In genomic region chr18:5512191-5512590, GRCh38 we compare ENCODE assay signal across 25 cellular contexts. TPM values are rescaled to one million over a fixed set of nuclear protein-coding genes. Genes with fewer than 3 reads are reported as not detected.
"Had no signal": no experiment of that assay in that cellular context is flagged by ENCODE, and none has a peak within 500 bp of the region (broad histone marks: within the 10 kb centered on the region; RNA-seq: fewer than 3 reads in every experiment).

No MANE protein-coding gene starts in this region.

- H3K27me3 ChIP-seq: adrenal gland had no signal

- H3K9me3 ChIP-seq: adrenal gland had no signal

- H3K4me3 ChIP-seq: adrenal gland, K562, SK-N-MC had no signal

- H3K27ac ChIP-seq: adrenal gland, SK-N-MC had no signal

- ATAC-seq: activated CD4-positive, CD25-positive, alpha-beta regulatory T cell treated with anti-CD3 and anti-CD28 coated beads, Interleukin-2, amount 50 U/mL, for 24 hours; activated CD8-positive, alpha-beta T cell treated with anti-CD3 and anti-CD28 coated beads for 36 hours; activated T-cell treated with anti-CD3 and anti-CD28 coated beads, Interleukin-2, amount 50 U/mL, for 72 hours; K562 had no signal

- FAIRE-seq: bronchial epithelial cell, K562 had no signal

- H3K36me3 ChIP-seq: adrenal gland had no signal

- DNase-seq: activated CD4-positive, alpha-beta T cell treated with anti-CD3 and anti-CD28 coated beads for 4 hours; activated CD8-positive, alpha-beta memory T cell treated with anti-CD3 and anti-CD28 coated beads, Interleukin-2, amount 50 U/mL, for 4 hours; activated CD8-positive, alpha-beta T cell treated with anti-CD3 and anti-CD28 coated beads for 36 hours; activated gamma-delta T cell treated with Interleukin-2 at 50 U/mL for 16 hours; activated naive CD4-positive, alpha-beta T cell treated with anti-CD3 and anti-CD28 coated beads, Interleukin-2, amount 50 U/mL, for 16 hours; activated naive CD8-positive, alpha-beta T cell treated with anti-CD3 and anti-CD28 coated beads, Interleukin-2, amount 10 ng/mL, durations not matched to agents 7 days and 5 days; activated T-cell treated with anti-CD3 and anti-CD28 coated beads, Interleukin-2, amount 50 U/mL, for 72 hours; adrenal gland; anterior cingulate cortex; central memory CD4-positive, alpha-beta T cell; Karpas-422; MM.1S; NCI-H1105; NCI-H1436 treated with DMSO at 0.1 percent for 48 hours; NCI-H187; NCI-H2081; NCI-H446 treated with DMSO at 0.1 percent for 48 hours; NCI-H774; SIG-M5; T-helper 1 cell had no signal

RNA-seq across cellular contexts. Expression of gene EPB41L3, which starts 31.6 kb away (rescaled TPM):
- total RNA-seq: OCI-LY7 had no signal
